9 cellular contexts compared by ENCODE assay signal in the genomic region with DNA sequence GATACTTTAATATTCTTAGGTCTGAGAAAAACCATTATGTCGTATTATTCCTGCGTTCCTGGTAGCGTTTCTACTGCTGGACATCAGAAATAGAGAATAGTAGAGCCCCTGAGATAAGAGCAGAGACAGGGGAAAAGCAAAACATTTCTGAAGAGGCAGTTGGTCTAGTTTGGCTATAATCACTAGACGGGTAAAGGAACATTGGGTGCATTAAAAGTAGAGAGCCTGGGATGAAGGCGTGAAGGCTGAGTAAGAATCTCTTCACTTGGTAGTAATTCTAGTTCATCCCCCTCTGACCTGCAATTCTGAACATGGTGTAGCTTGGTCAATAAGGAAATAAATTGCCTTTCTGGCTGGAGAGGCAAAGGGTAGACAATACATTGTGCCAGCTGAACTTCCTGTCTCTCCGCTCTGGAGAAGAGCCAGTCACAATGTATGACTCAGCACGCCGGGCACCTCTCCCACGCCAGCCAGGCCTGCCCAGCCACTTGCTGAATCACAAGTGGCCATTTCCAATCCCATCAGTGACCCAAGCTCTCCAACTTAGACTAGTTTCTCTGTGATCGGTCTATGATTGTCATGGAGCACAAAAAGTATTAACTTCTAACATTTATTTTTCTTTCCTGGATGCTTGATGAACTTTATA.
DNase-seq lines count a peak whose midpoint lies in the region; ATAC-seq, FAIRE-seq and TF ChIP-seq lines count a peak whose summit lies in the region.
"Had no signal": no experiment of that assay in that cellular context is flagged by ENCODE, and none has a peak within 500 bp of the region (broad histone marks: within the 10 kb centered on the region; RNA-seq: fewer than 3 reads in every experiment).

No MANE protein-coding gene starts in this region.

- no peaks in the 10 kb centered on the region for H3K4me1 ChIP-seq in H9 (ENCODE audit: insufficient read depth, low read length)
- H3K4me1 ChIP-seq in endothelial cell of umbilical vein (ENCODE audit: control insufficient read depth, extremely low read depth, insufficient read depth, low read length) = peaks cover 15% of the 10 kb centered on the region
- H3K4me1 ChIP-seq: heart right ventricle had no signal

- TSS peak; percentile 43 for BruUV-seq in endothelial cell of umbilical vein (replicated peaks; lab: Mats Ljungman, UMichigan)

- H4K20me1 ChIP-seq in H9 (ENCODE audit: control insufficient read depth, insufficient read depth, insufficient read length) (no peaks in the 10 kb centered on the region), endothelial cell of umbilical vein (replicated peaks; ENCODE audit: control insufficient read depth, extremely low read depth, insufficient read depth, low read length) (no peaks in the 10 kb centered on the region)

- no peaks in the 10 kb centered on the region for H3K36me3 Mint-ChIP-seq in H9 (ENCODE audit: insufficient read depth in 1 of 3, low read depth in 3 of 3)

- no peaks in the 10 kb centered on the region for H3K79me1 ChIP-seq in H9 (ENCODE audit: insufficient read depth, low read depth, low read length, poor library complexity, severe bottlenecking)

- H3K23me2 ChIP-seq in H9 (ENCODE audit: insufficient read length, low read depth, low read length, poor library complexity, severe bottlenecking) = no peaks in the 10 kb centered on the region

- H3K9me1 ChIP-seq in endothelial cell of umbilical vein (replicated peaks; ENCODE audit: control insufficient read depth, extremely low read depth, insufficient read depth, low read length) = no peaks in the 10 kb centered on the region

- H4K5ac ChIP-seq in H9 (ENCODE audit: insufficient read length, low read depth, low read length) = no peak overlapping the region

- H3T11ph ChIP-seq in H9 (ENCODE audit: low read length) = no peak overlapping the region

- no peak overlapping the region for H3K9ac ChIP-seq in H9 (ENCODE audit: extremely low read depth, insufficient read length, low read length)
- peak overlapping the region; percentile 12 for H3K9ac ChIP-seq in endothelial cell of umbilical vein (replicated peaks; ENCODE audit: extremely low read depth, insufficient read depth, low read length)

- DNase-seq in H9 = peak; percentile 54
- DNase-seq in NOMO-1 (lab: John Stamatoyannopoulos, UW; ENCODE audit: unreplicated experiment in 2 of 2) = peak; percentile 26 to 69
- peak; percentile 96 for DNase-seq in endothelial cell of umbilical vein (ENCODE audit: low read depth, low spot score)
- peak; percentile 32 for DNase-seq in occipital lobe (lab: John Stamatoyannopoulos, UW)
- no peak for DNase-seq in activated naive CD4-positive, alpha-beta T cell (lab: John Stamatoyannopoulos, UW)
- no peak for DNase-seq in HuH-7.5 (ENCODE audit: low spot score)
- no peak for DNase-seq in NCI-H187 (lab: John Stamatoyannopoulos, UW)

- no peaks in the 10 kb centered on the region for H3K27me3 Mint-ChIP-seq in H9 (ENCODE audit: low read depth)

- no peaks in the 10 kb centered on the region; a peak in 1 of 5 replicates for H3K9me3 Mint-ChIP-seq in H9

- no peak overlapping the region for H3K23ac ChIP-seq in H9 (ENCODE audit: insufficient read length, low read depth, low read length)

- TF ChIP-seq POLR2A in endothelial cell of umbilical vein (IDR thresholded peaks at IDR 0.05; ENCODE audit: low read depth, low read length) = no peak

- H4K8ac ChIP-seq in H9 (replicated peaks; ENCODE audit: insufficient read length, low read depth, low read length) = no peak overlapping the region

- H3K56ac ChIP-seq in H9 (ENCODE audit: insufficient read length, low read depth, low read length) = no peak overlapping the region

- H3K14ac ChIP-seq in H9 (ENCODE audit: insufficient read depth, low read length) = no peak overlapping the region

- H3K4ac ChIP-seq in H9 (ENCODE audit: low read depth, low read length) = no peak overlapping the region

- CTCF ChIA-PET in endothelial cell of umbilical vein (lab: Charles Lee) = interaction anchor here (0.8 to 1.8 kb wide), 5 partner anchors 11 to 121 kb away, joined by 3 to 5 read pairs (median 4); no protein-coding TSS in a partner anchor

- H3K4me2 ChIP-seq in H9 (ENCODE audit: insufficient read depth, insufficient read length, low read length) = no peak overlapping the region
- peak overlapping the region; percentile 37 for H3K4me2 ChIP-seq in endothelial cell of umbilical vein (ENCODE audit: insufficient read depth, low read length)

- no peaks in the 10 kb centered on the region for H3K79me2 ChIP-seq in H9 (ENCODE audit: insufficient read depth, low read length)
- H3K79me2 ChIP-seq in endothelial cell of umbilical vein (ENCODE audit: control insufficient read depth, insufficient read depth, low read length) = no peaks in the 10 kb centered on the region

- H4K91ac ChIP-seq in H9 (ENCODE audit: insufficient read length, low read depth, low read length) = no peak overlapping the region

- H3K36me3 ChIP-seq in endothelial cell of umbilical vein (ENCODE audit: control insufficient read depth in 2 of 2, extremely low read depth in 1 of 2, insufficient read depth in 2 of 2, low read length in 2 of 2) = no peaks in the 10 kb centered on the region
- H3K36me3 ChIP-seq: heart right ventricle had no signal

- no peak overlapping the region for H3K4me3 ChIP-seq in endothelial cell of umbilical vein (replicated peaks in 1 of 3; ENCODE audit: insufficient read depth in 1 of 3, low read depth in 1 of 3, low read length in 3 of 3)
- H3K4me3 ChIP-seq: heart right ventricle had no signal

- no CpG with 5 or more reads among the region's 10 CpGs for WGBS in H9 (ENCODE audit: extremely low coverage, insufficient read length, low lambda C conversion rate)

- peak overlapping the region in 2 of 3 experiments; percentile 3 to 53; a peak in 5 of 7 replicates for H3K27ac Mint-ChIP-seq in H9

- H3K27ac ChIP-seq in H9 (ENCODE audit: insufficient read length, low read depth, low read length) (no peak overlapping the region), endothelial cell of umbilical vein (ENCODE audit: insufficient read depth, low read depth, low read length) (peak overlapping the region; percentile 83)

- H2AFZ ChIP-seq in H9 (ENCODE audit: low read length) (peak overlapping the region; percentile 36), endothelial cell of umbilical vein (ENCODE audit: low read depth, low read length) (peak overlapping the region; percentile 14)

- H2BK120ac ChIP-seq in H9 (ENCODE audit: low read depth, low read length, poor library complexity, severe bottlenecking) = no peak overlapping the region

- TF ChIP-seq CTCF in H9 (conservative IDR thresholded peaks at IDR 0.05) (no peak), endothelial cell of umbilical vein (IDR thresholded peaks at IDR 0.05; ENCODE audit: extremely low read depth in 1 of 2, insufficient read depth in 1 of 2, low read depth in 1 of 2, low read length in 2 of 2) (no peak)

- POLR2A ChIA-PET in endothelial cell of umbilical vein (lab: Charles Lee) = no interaction called here

- no peak overlapping the region for H3K18ac ChIP-seq in H9 (ENCODE audit: insufficient read length, low read depth, low read length)

- peak; percentile 92 for FAIRE-seq in endothelial cell of umbilical vein (lab: Jason Lieb, UNC)

- H3K4me1 Mint-ChIP-seq in H9 = peaks cover 5 to 7% of the 10 kb centered on the region in 2 experiments

- no peak overlapping the region for H2AK5ac ChIP-seq in H9 (ENCODE audit: insufficient read length, low read length)

- no peak for ATAC-seq in HG02885 (IDR thresholded peaks at IDR 0.05; ENCODE audit: poor library complexity, unreplicated experiment)

- intact Hi-C loops in endothelial cell of umbilical vein (cut with micrococcal nuclease) = loop anchor here (1.0 to 5.0 kb wide), 5 partner anchors 59 to 578 kb away; no protein-coding TSS in a partner anchor

- H3K27me3 ChIP-seq in H9 (ENCODE audit: insufficient read depth, low read length) (no peaks in the 10 kb centered on the region), endothelial cell of umbilical vein (ENCODE audit: control insufficient read depth in 2 of 2, insufficient read depth in 2 of 2, low read length in 2 of 2) (no peaks in the 10 kb centered on the region)
- H3K27me3 ChIP-seq: heart right ventricle had no signal

- H3K9me3 ChIP-seq in H9 (ENCODE audit: control insufficient read depth, low read depth, low read length) = no peaks in the 10 kb centered on the region
- H3K9me3 ChIP-seq in endothelial cell of umbilical vein (replicated peaks; ENCODE audit: control insufficient read depth, insufficient read depth, low read length) = no peaks in the 10 kb centered on the region

- no peak overlapping the region for H2BK12ac ChIP-seq in H9 (ENCODE audit: insufficient read length, low read depth, low read length)

- no peak overlapping the region for H2BK15ac ChIP-seq in H9 (ENCODE audit: low read depth, low read length)

- dilution Hi-C loops in endothelial cell of umbilical vein (cut with MboI; ENCODE audit: extremely low pct_ligation_motif_present, low sequenced_read_pairs) = no loop called here

- H2BK20ac ChIP-seq in H9 (ENCODE audit: low read depth, low read length, poor library complexity, severe bottlenecking) = no peak overlapping the region

- H3K4me3 Mint-ChIP-seq in H9 = no peak overlapping the region

- H2BK5ac ChIP-seq in H9 (ENCODE audit: insufficient read length, low read length) = no peak overlapping the region

TF ChIP-seq in endothelial cell of umbilical vein, 7 proteins besides CTCF, POLR2A, EP300 and RAD21:
- TF ChIP-seq MYC (IDR thresholded peaks at IDR 0.05; ENCODE audit: low read depth, low read length) (no peak), POLR2AphosphoS5 (IDR thresholded peaks at IDR 0.05; ENCODE audit: insufficient read depth, low read depth, low read length) (peak; percentile 62), FOS (IDR thresholded peaks at IDR 0.05; ENCODE audit: borderline replicate concordance, insufficient read depth, low read length) (peak; percentile 87), EZH2 (IDR thresholded peaks at IDR 0.05; ENCODE audit: borderline replicate concordance, low read depth, low read length, severe bottlenecking) (no peak), MAX (IDR thresholded peaks at IDR 0.05; ENCODE audit: insufficient read depth, insufficient read length) (no peak), JUN (IDR thresholded peaks at IDR 0.05; ENCODE audit: borderline replicate concordance, insufficient read depth, insufficient read length, low read depth) (peak; percentile 76), GATA2 (IDR thresholded peaks at IDR 0.05; ENCODE audit: insufficient read depth, insufficient read length, low read depth, low read length) (no peak)

Comparison
In these comparisons a context has a peak if more than half of its experiments do, and no peak if none do; other contexts are left out.
1. DNase-seq: peak in H9 (single experiment), NOMO-1 (2 of 2), endothelial cell of umbilical vein (single experiment) and occipital lobe (single experiment); none in activated naive CD4-positive, alpha-beta T cell (0 of 4), HuH-7.5 (single experiment) and NCI-H187 (0 of 2).